18 cellular contexts compared by ENCODE assay signal in genomic region chrX:109990582-109991276, GRCh38. TPM values are rescaled to one million over a fixed set of nuclear protein-coding genes. Genes with fewer than 3 reads are reported as not detected.
DNase-seq lines count a peak whose midpoint lies in the region; ATAC-seq lines count a peak whose summit lies in the region.
"Had no signal": no experiment of that assay in that cellular context is flagged by ENCODE, and none has a peak within 500 bp of the region (broad histone marks: within the 10 kb centered on the region; RNA-seq: fewer than 3 reads in every experiment).

No MANE protein-coding gene starts in this region.

- H3K27me3 Mint-ChIP-seq in stimulated activated naive CD8-positive, alpha-beta T cell treated with anti-CD3 and anti-CD28 coated beads, Interleukin-15, amount 100 ng/mL, for 72 hours = no peaks in the 10 kb centered on the region
- no peaks in the 10 kb centered on the region for H3K27me3 Mint-ChIP-seq in T-helper 1 cell treated with Interleukin-12 subunit alpha and Interleukin-12 subunit beta and Interleukin-4 antibody, amounts not matched to agents 30 μg/mL and 1 μg/mL, for 36 hours (ENCODE audit: low read depth)

- peak overlapping the region in 1 of 2 donors; percentile 74 for H3K27ac Mint-ChIP-seq in stimulated activated naive CD8-positive, alpha-beta T cell treated with anti-CD3 and anti-CD28 coated beads, Interleukin-15, amount 100 ng/mL, for 72 hours
- H3K27ac Mint-ChIP-seq in T-helper 1 cell treated with Interleukin-12 subunit alpha and Interleukin-12 subunit beta and Interleukin-4 antibody, amounts not matched to agents 30 μg/mL and 1 μg/mL, for 36 hours = peak overlapping the region; percentile 55

- H3K4me1 Mint-ChIP-seq in stimulated activated naive CD8-positive, alpha-beta T cell treated with anti-CD3 and anti-CD28 coated beads, Interleukin-15, amount 100 ng/mL, for 72 hours = peaks cover 13% of the 10 kb centered on the region
- peaks cover 28% of the 10 kb centered on the region for H3K4me1 Mint-ChIP-seq in T-helper 1 cell treated with Interleukin-12 subunit alpha and Interleukin-12 subunit beta and Interleukin-4 antibody, amounts not matched to agents 30 μg/mL and 1 μg/mL, for 36 hours (ENCODE audit: low read depth)

- H3K36me3 Mint-ChIP-seq in T-helper 1 cell treated with Interleukin-12 subunit alpha and Interleukin-12 subunit beta and Interleukin-4 antibody, amounts not matched to agents 30 μg/mL and 1 μg/mL, for 36 hours (ENCODE audit: low read depth) = no peaks in the 10 kb centered on the region

- DNase-seq in stimulated activated naive CD8-positive, alpha-beta T cell treated with anti-CD3 and anti-CD28 coated beads, Interleukin-15, amount 100 ng/mL, for 72 hours = no peak
- DNase-seq in stimulated activated naive CD8-positive, alpha-beta T cell treated with anti-CD3 and anti-CD28 coated beads, Interleukin-15, Interleukin-2, amounts not matched to agents 100 U/mL and 50 U/mL, for 24 hours = no peak
- DNase-seq in NCI-H510A treated with DMSO at 0.1 percent for 48 hours (lab: John Stamatoyannopoulos, UW) = no peak
- no peak for DNase-seq in NCI-H2029 (lab: John Stamatoyannopoulos, UW)
- DNase-seq in dermis blood vessel endothelial cell = no peak
- DNase-seq in sciatic nerve (ENCODE audit: low spot score) = no peak
- DNase-seq: activated CD4-positive, alpha-beta T cell treated with anti-CD3 and anti-CD28 coated beads for 48 hours; COR-L47; mammary epithelial cell; NCI-H1694; NCI-H524 treated with DMSO at 0.1 percent for 48 hours; posterior cingulate gyrus; SIG-M5; T1000; testis had no signal

- peak overlapping the region in 1 of 2 donors; percentile 13 for H3K4me3 Mint-ChIP-seq in stimulated activated naive CD8-positive, alpha-beta T cell treated with anti-CD3 and anti-CD28 coated beads, Interleukin-15, amount 100 ng/mL, for 72 hours
- no peak overlapping the region for H3K4me3 Mint-ChIP-seq in T-helper 1 cell treated with Interleukin-12 subunit alpha and Interleukin-12 subunit beta and Interleukin-4 antibody, amounts not matched to agents 30 μg/mL and 1 μg/mL, for 36 hours

- H3K9me3 Mint-ChIP-seq in stimulated activated naive CD8-positive, alpha-beta T cell treated with anti-CD3 and anti-CD28 coated beads, Interleukin-15, amount 100 ng/mL, for 72 hours = no peaks in the 10 kb centered on the region
- no peaks in the 10 kb centered on the region for H3K9me3 Mint-ChIP-seq in T-helper 1 cell treated with Interleukin-12 subunit alpha and Interleukin-12 subunit beta and Interleukin-4 antibody, amounts not matched to agents 30 μg/mL and 1 μg/mL, for 36 hours

- intact Hi-C loops in sciatic nerve (cut with DNase I) = no loop called here

- ATAC-seq in stimulated activated naive CD8-positive, alpha-beta T cell treated with anti-CD3 and anti-CD28 coated beads, Interleukin-15, amount 100 ng/mL, for 72 hours = peak; percentile 52
- no peak for ATAC-seq in stimulated activated naive CD8-positive, alpha-beta T cell treated with anti-CD3 and anti-CD28 coated beads, Interleukin-15, Interleukin-2, amounts not matched to agents 100 U/mL and 50 U/mL, for 24 hours
- peak; percentile 62 for ATAC-seq in GM21737 (IDR thresholded peaks at IDR 0.05; ENCODE audit: unreplicated experiment)
- no peak for ATAC-seq in sciatic nerve
- ATAC-seq: HCT116 had no signal

RNA-seq across cellular contexts. Expression of gene TMEM164, which starts 12.2 kb away (rescaled TPM):
- 17.2 and 23.5 TPM in 2 replicates for total RNA-seq in dermis blood vessel endothelial cell
- 12.8 TPM for total RNA-seq in sciatic nerve

Comparison
In these comparisons a context has a peak if more than half of its experiments do, and no peak if none do; other contexts are left out.
1. ATAC-seq: peak in stimulated activated naive CD8-positive, alpha-beta T cell treated with anti-CD3 and anti-CD28 coated beads, Interleukin-15, amount 100 ng/mL, for 72 hours (single experiment) and GM21737 (single experiment); none in stimulated activated naive CD8-positive, alpha-beta T cell treated with anti-CD3 and anti-CD28 coated beads, Interleukin-15, Interleukin-2, amounts not matched to agents 100 U/mL and 50 U/mL, for 24 hours (single experiment) and sciatic nerve (single experiment).